Comparison of ENCODE assay signal across 32 cellular contexts in genomic region chr5:5326126-5326758, GRCh38.
A peak's percentile ranks its signal among the peaks of the same experiment; 100 is the strongest.
DNase-seq lines count a peak whose midpoint lies in the region; ATAC-seq and TF ChIP-seq lines count a peak whose summit lies in the region.
"Had no signal": no experiment of that assay in that cellular context is flagged by ENCODE, and none has a peak within 500 bp of the region (broad histone marks: within the 10 kb centered on the region; RNA-seq: fewer than 3 reads in every experiment).

No MANE protein-coding gene starts in this region.

- H3K4me1 Mint-ChIP-seq in GM23338 = peaks cover 40% of the 10 kb centered on the region
- peaks cover 60% of the 10 kb centered on the region for H3K4me1 Mint-ChIP-seq in WTC11
- peaks cover 21% of the 10 kb centered on the region for H3K4me1 Mint-ChIP-seq in neural crest cell
- H3K4me1 Mint-ChIP-seq in stimulated activated naive B cell treated with anti-CD40 and anti-IgM and Interleukin-4, amounts not matched to agents 10 μg/mL and 1 μg/mL and 100 μg/mL, for 72 hours = no peaks in the 10 kb centered on the region
- H3K4me1 Mint-ChIP-seq: activated CD4-positive, alpha-beta T cell treated with anti-CD3 and anti-CD28 coated beads, Interleukin-2, amount 10 ng/mL, durations not matched to agents 24 days and 14 days; CD8-positive, alpha-beta memory T cell; stimulated activated effector memory CD8-positive, alpha-beta T cell treated with anti-CD3 and anti-CD28 coated beads, Interleukin-12 subunit alpha, Interleukin-12 subunit beta, amount 100 ng/mL, for 72 hours had no signal

- H2AFZ ChIP-seq in GM23338 = 0 out of 2 replicates have a peak overlapping the region, but pooled peaks have one; percentile 28

- H3K27ac Mint-ChIP-seq in GM23338 (peak overlapping the region; percentile 41; the same call in 1 of the 2 replicates), WTC11 (no peak overlapping the region), neural crest cell (ENCODE audit: unreplicated experiment) (peak overlapping the region; percentile 45)
- no peak overlapping the region for H3K27ac Mint-ChIP-seq in stimulated activated naive B cell treated with anti-CD40 and anti-IgM and Interleukin-4, amounts not matched to agents 10 μg/mL and 1 μg/mL and 100 μg/mL, for 72 hours
- H3K27ac Mint-ChIP-seq: activated CD4-positive, alpha-beta T cell treated with anti-CD3 and anti-CD28 coated beads, Interleukin-2, amount 10 ng/mL, durations not matched to agents 24 days and 14 days; activated naive CD4-positive, alpha-beta T cell treated with anti-CD3 and anti-CD28 coated beads, Interleukin-2, amount 50 U/mL, for 72 hours; CD8-positive, alpha-beta memory T cell; stimulated activated effector memory CD8-positive, alpha-beta T cell treated with anti-CD3 and anti-CD28 coated beads, Interleukin-12 subunit alpha, Interleukin-12 subunit beta, amount 100 ng/mL, for 72 hours had no signal

- H4K20me1 ChIP-seq in GM23338 (replicated peaks; ENCODE audit: insufficient read depth) = no peaks in the 10 kb centered on the region; the same call in 1 of the 2 replicates

- no peak overlapping the region for H3K27ac ChIP-seq in GM23338 (ENCODE audit: low read depth)
- H3K27ac ChIP-seq: prostate gland, sigmoid colon, SJCRH30, transverse colon, VCaP had no signal

- H3K4me2 ChIP-seq in GM23338 = 0 out of 2 replicates have a peak overlapping the region, but pooled peaks have one; percentile 26

- DNase-seq in GM23338 (ENCODE audit: low spot score) (peak; percentile 43), WTC11 (ENCODE audit: low spot score) (peak; percentile 33), iPS-NIHi11 (ENCODE audit: low spot score) (peak; percentile 65), neural crest cell (ENCODE audit: low read depth, low spot score) (no peak), foreskin melanocyte (no peak)
- DNase-seq in activated CD4-positive, CD25-positive, alpha-beta regulatory T cell (lab: John Stamatoyannopoulos, UW) = no peak
- no peak for DNase-seq in stimulated activated naive B cell treated with anti-CD40 and anti-IgM and Interleukin-4, amounts not matched to agents 10 μg/mL and 1 μg/mL and 100 μg/mL, for 72 hours
- DNase-seq: ACHN; activated CD4-positive, alpha-beta T cell treated with anti-CD3 and anti-CD28 coated beads, Interleukin-2, amount 10 ng/mL, durations not matched to agents 24 days and 14 days; activated effector memory CD4-positive, alpha-beta T cell treated with Interleukin-2 at 50 U/mL for 16 hours; BE2C; CD8-positive, alpha-beta memory T cell; cortex of kidney; DMS 273 treated with DMSO at 0.1 percent for 48 hours; effector memory CD4-positive, alpha-beta T cell; EL; glutamatergic neuron; HCEC 1CT; NCI-H1436 treated with DMSO at 0.1 percent for 48 hours; NCI-H2107; NCI-H748 treated with DMSO at 0.1 percent for 48 hours; sigmoid colon; SJCRH30; stimulated activated CD4-positive, alpha-beta T cell treated with anti-CD3 and anti-CD28 coated beads, Interleukin-15, amount 100 ng/mL, for 24 hours; T-helper 9 cell; transverse colon had no signal

- H3K36me3 ChIP-seq in GM23338 (ENCODE audit: insufficient read depth) = no peaks in the 10 kb centered on the region; the same call in 1 of the 2 replicates
- H3K36me3 ChIP-seq: BE2C, prostate gland, sigmoid colon, SJCRH30, transverse colon had no signal

- peaks cover 5% of the 10 kb centered on the region for H3K9me2 ChIP-seq in GM23338 (ENCODE audit: insufficient read depth)

- ATAC-seq in GM23338 (peak; percentile 89), WTC11 (peak; percentile 76), GM19324 (IDR thresholded peaks at IDR 0.05; ENCODE audit: low FRiP score, unreplicated experiment) (no peak)
- ATAC-seq in stimulated activated naive B cell treated with anti-CD40 and anti-IgM and Interleukin-4, amounts not matched to agents 10 μg/mL and 1 μg/mL and 100 μg/mL, for 72 hours (replicated peaks) = no peak
- ATAC-seq: activated naive CD4-positive, alpha-beta T cell treated with anti-CD3 and anti-CD28 coated beads, Interleukin-2, amount 50 U/mL, for 72 hours; stimulated activated effector memory CD8-positive, alpha-beta T cell treated with anti-CD3 and anti-CD28 coated beads, Interleukin-12 subunit alpha, Interleukin-12 subunit beta, amount 100 ng/mL, for 72 hours had no signal

- no peaks in the 10 kb centered on the region for H3K27me3 ChIP-seq in GM23338 (ENCODE audit: insufficient read depth)
- H3K27me3 ChIP-seq: BE2C, sigmoid colon, SJCRH30, transverse colon had no signal

- H3K4me1 ChIP-seq in GM23338 (ENCODE audit: insufficient read depth) = peaks cover 29% of the 10 kb centered on the region
- H3K4me1 ChIP-seq: prostate gland, sigmoid colon, transverse colon had no signal

- H3K79me2 ChIP-seq in GM23338 (replicated peaks; ENCODE audit: insufficient read depth) = no peaks in the 10 kb centered on the region

- H3K27me3 Mint-ChIP-seq in GM23338 (ENCODE audit: insufficient read depth, low read depth, poor library complexity) = peaks cover 12% of the 10 kb centered on the region
- no peaks in the 10 kb centered on the region; the same call in none of the 2 replicates for H3K27me3 Mint-ChIP-seq in WTC11 (ENCODE audit: low read depth)
- H3K27me3 Mint-ChIP-seq in neural crest cell (ENCODE audit: low read depth) = no peaks in the 10 kb centered on the region
- H3K27me3 Mint-ChIP-seq in stimulated activated naive B cell treated with anti-CD40 and anti-IgM and Interleukin-4, amounts not matched to agents 10 μg/mL and 1 μg/mL and 100 μg/mL, for 72 hours = peaks cover 0 to 3% of the 10 kb centered on the region in 2 donors
- H3K27me3 Mint-ChIP-seq: activated CD4-positive, alpha-beta T cell treated with anti-CD3 and anti-CD28 coated beads, Interleukin-2, amount 10 ng/mL, durations not matched to agents 24 days and 14 days; CD8-positive, alpha-beta memory T cell had no signal

- CTCF ChIA-PET in WTC11 (lab: Charles Lee) = interaction anchor here (0.8 to 1.5 kb wide), 4 partner anchors 14 to 68 kb away, joined by 3 to 5 read pairs (median 3); no protein-coding TSS in a partner anchor

- H3F3A ChIP-seq in GM23338 (replicated peaks; ENCODE audit: low read depth) = no peaks in the 10 kb centered on the region

- H3K4me3 Mint-ChIP-seq in GM23338 (no peak overlapping the region; the same call in 2 of the 3 replicates), WTC11 (no peak overlapping the region), neural crest cell (no peak overlapping the region)
- H3K4me3 Mint-ChIP-seq in stimulated activated naive B cell treated with anti-CD40 and anti-IgM and Interleukin-4, amounts not matched to agents 10 μg/mL and 1 μg/mL and 100 μg/mL, for 72 hours = no peak overlapping the region
- H3K4me3 Mint-ChIP-seq: activated CD4-positive, alpha-beta T cell treated with anti-CD3 and anti-CD28 coated beads, Interleukin-2, amount 10 ng/mL, durations not matched to agents 24 days and 14 days; CD8-positive, alpha-beta memory T cell; stimulated activated effector memory CD8-positive, alpha-beta T cell treated with anti-CD3 and anti-CD28 coated beads, Interleukin-12 subunit alpha, Interleukin-12 subunit beta, amount 100 ng/mL, for 72 hours had no signal

- no peak overlapping the region for H3K4me3 ChIP-seq in GM23338
- H3K4me3 ChIP-seq: lung, prostate gland, sigmoid colon, SJCRH30, transverse colon had no signal

- peaks cover 10% of the 10 kb centered on the region; the same call in 2 of the 3 replicates for H3K36me3 Mint-ChIP-seq in GM23338 (ENCODE audit: low read depth)
- H3K36me3 Mint-ChIP-seq in WTC11 = peaks cover 21% of the 10 kb centered on the region
- no peaks in the 10 kb centered on the region for H3K36me3 Mint-ChIP-seq in neural crest cell (ENCODE audit: low read depth)
- H3K36me3 Mint-ChIP-seq in stimulated activated naive B cell treated with anti-CD40 and anti-IgM and Interleukin-4, amounts not matched to agents 10 μg/mL and 1 μg/mL and 100 μg/mL, for 72 hours = peaks cover 3 to 4% of the 10 kb centered on the region in 2 donors
- H3K36me3 Mint-ChIP-seq: stimulated activated effector memory CD8-positive, alpha-beta T cell treated with anti-CD3 and anti-CD28 coated beads, Interleukin-12 subunit alpha, Interleukin-12 subunit beta, amount 100 ng/mL, for 72 hours had no signal

- TF ChIP-seq CTCF in GM23338 (conservative IDR thresholded peaks at IDR 0.05; ENCODE audit: low read depth in 2 of 2) = no peak
- no peak for TF ChIP-seq CTCF in WTC11 (IDR thresholded peaks at IDR 0.05)
- no peak for TF ChIP-seq CTCF in neural crest cell (conservative IDR thresholded peaks at IDR 0.05)

- POLR2A ChIA-PET in WTC11 (lab: Charles Lee) = no interaction called here

- H3K9me3 Mint-ChIP-seq in GM23338 (no peaks in the 10 kb centered on the region; the same call in 1 of the 3 replicates), WTC11 (peaks cover 8% of the 10 kb centered on the region), neural crest cell (peaks cover 4% of the 10 kb centered on the region)
- peaks cover 22 to 28% of the 10 kb centered on the region in 2 donors for H3K9me3 Mint-ChIP-seq in stimulated activated naive B cell treated with anti-CD40 and anti-IgM and Interleukin-4, amounts not matched to agents 10 μg/mL and 1 μg/mL and 100 μg/mL, for 72 hours

TF ChIP-seq in GM23338, 12 proteins besides CTCF, POLR2A, EP300 and RAD21 (continues in another document):
- TF ChIP-seq ZNF114 (CRISPR knock-in tag; IDR thresholded peaks at IDR 0.05) (no peak), EZH2phosphoT487 (IDR thresholded peaks at IDR 0.05; ENCODE audit: unreplicated experiment) (no peak), CREB1 (CRISPR knock-in tag; IDR thresholded peaks at IDR 0.05; ENCODE audit: low read depth) (no peak)

TF ChIP-seq in WTC11, 78 proteins besides CTCF, POLR2A, EP300 and RAD21 (continues in another document):
- TF ChIP-seq SOX15 (CRISPR knock-in tag; IDR thresholded peaks at IDR 0.05) (no peak), ZNF671 (CRISPR knock-in tag; IDR thresholded peaks at IDR 0.05) (no peak)

Comparison
In these comparisons a context has a peak if more than half of its experiments do, and no peak if none do; other contexts are left out.
1. ATAC-seq: peak in GM23338 (single experiment) and WTC11 (single experiment); none in GM19324 (single experiment) and stimulated activated naive B cell treated with anti-CD40 and anti-IgM and Interleukin-4, amounts not matched to agents 10 μg/mL and 1 μg/mL and 100 μg/mL, for 72 hours (0 of 2).
2. DNase-seq: peak in GM23338 (single experiment), WTC11 (single experiment) and iPS-NIHi11 (single experiment); none in neural crest cell (single experiment), activated CD4-positive, CD25-positive, alpha-beta regulatory T cell (0 of 4), stimulated activated naive B cell treated with anti-CD40 and anti-IgM and Interleukin-4, amounts not matched to agents 10 μg/mL and 1 μg/mL and 100 μg/mL, for 72 hours (single experiment) and foreskin melanocyte (single experiment).
3. H3K27ac Mint-ChIP-seq: peak in GM23338 (single experiment) and neural crest cell (single experiment); none in WTC11 (single experiment) and stimulated activated naive B cell treated with anti-CD40 and anti-IgM and Interleukin-4, amounts not matched to agents 10 μg/mL and 1 μg/mL and 100 μg/mL, for 72 hours (single experiment).